33 cellular contexts compared by ENCODE assay signal in the genomic region with DNA sequence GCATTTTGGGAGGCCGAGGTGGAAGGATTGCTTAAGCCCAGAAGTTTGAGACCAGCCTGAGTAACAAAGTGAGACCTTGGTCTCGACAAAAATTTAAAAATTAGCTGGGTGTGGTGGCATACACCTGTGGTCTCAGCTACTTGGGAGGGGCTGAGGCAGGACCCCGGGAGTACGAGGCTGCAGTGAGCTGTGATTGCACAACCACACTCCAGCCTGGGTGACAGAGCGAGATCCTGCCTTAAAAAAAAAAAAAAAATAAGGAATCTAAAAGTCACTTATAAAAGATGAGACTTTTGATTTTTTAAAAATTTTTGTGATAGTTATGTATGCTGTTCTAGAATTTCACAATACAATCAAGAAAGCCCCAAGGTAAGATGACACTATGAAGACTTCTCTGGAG.
"Had no signal": no experiment of that assay in that cellular context is flagged by ENCODE, and none has a peak within 500 bp of the region (broad histone marks: within the 10 kb centered on the region; RNA-seq: fewer than 3 reads in every experiment).

No MANE protein-coding gene starts in this region.

- DNase-seq: activated effector memory CD4-positive, alpha-beta T cell treated with anti-CD3 and anti-CD28 coated beads, Interleukin-2, amount 50 U/mL, for 16 hours; activated effector memory CD4-positive, alpha-beta T cell treated with Interleukin-2 at 50 U/mL for 16 hours; activated gamma-delta T cell; activated gamma-delta T cell treated with Interleukin-2 at 50 U/mL for 16 hours; activated naive CD4-positive, alpha-beta T cell; activated naive CD4-positive, alpha-beta T cell treated with anti-CD3 and anti-CD28 coated beads for 36 hours; activated naive CD4-positive, alpha-beta T cell treated with anti-CD3 and anti-CD28 coated beads, Interleukin-2, amount 10 ng/mL, durations not matched to agents 7 days and 5 days; activated naive CD4-positive, alpha-beta T cell treated with anti-CD3 and anti-CD28 coated beads, Interleukin-2, amount 50 U/mL, for 16 hours; activated naive CD4-positive, alpha-beta T cell treated with Interleukin-2 at 50 U/mL for 16 hours; activated naive CD8-positive, alpha-beta T cell treated with anti-CD3 and anti-CD28 coated beads for 36 hours; activated naive CD8-positive, alpha-beta T cell treated with anti-CD3 and anti-CD28 coated beads, Interleukin-2, amount 10 ng/mL, durations not matched to agents 7 days and 5 days; activated naive CD8-positive, alpha-beta T cell treated with anti-CD3 and anti-CD28 coated beads, Interleukin-2, amount 50 U/mL, for 24 hours; activated T-cell treated with anti-CD3 and anti-CD28 coated beads, Interleukin-2, amount 50 U/mL, for 1 hour; activated T-cell treated with anti-CD3 and anti-CD28 coated beads, Interleukin-2, amount 50 U/mL, for 24 hours; activated T-cell treated with anti-CD3 and anti-CD28 coated beads, Interleukin-2, amount 50 U/mL, for 4 hours; activated T-cell treated with anti-CD3 and anti-CD28 coated beads, Interleukin-2, amount 50 U/mL, for 48 hours; activated T-cell treated with anti-CD3 and anti-CD28 coated beads, Interleukin-2, amount 50 U/mL, for 72 hours; adrenal gland; amniotic stem cell; amygdala; anterior cingulate cortex; body of pancreas; brain microvascular endothelial cell; caudate nucleus; central memory CD4-positive, alpha-beta T cell; cerebellar nuclear complex had no signal

- H3K27ac ChIP-seq: adrenal gland, ascending aorta, body of pancreas, brain microvascular endothelial cell, breast epithelium, cardiac muscle cell had no signal

- FAIRE-seq: astrocyte, bronchial epithelial cell had no signal

- H3K27me3 ChIP-seq: adrenal gland, ascending aorta, body of pancreas, brain microvascular endothelial cell, breast epithelium, cardiac muscle cell had no signal

- H3K36me3 ChIP-seq: adrenal gland, ascending aorta, brain microvascular endothelial cell, breast epithelium, cardiac muscle cell had no signal

- ATAC-seq: activated naive CD4-positive, alpha-beta T cell treated with anti-CD3 and anti-CD28 coated beads, Interleukin-2, amount 50 U/mL, for 72 hours; activated naive CD8-positive, alpha-beta T cell treated with anti-CD3 and anti-CD28 coated beads, Interleukin-2, amount 50 U/mL, for 24 hours; activated T-cell treated with anti-CD3 and anti-CD28 coated beads, Interleukin-2, amount 50 U/mL, for 4 hours; activated T-cell treated with anti-CD3 and anti-CD28 coated beads, Interleukin-2, amount 50 U/mL, for 72 hours; activated T-helper 17 cell treated with anti-CD3 and anti-CD28 coated beads, Interleukin-2, amount 50 U/mL, for 72 hours; body of pancreas had no signal

- H3K4me1 ChIP-seq: adrenal gland, ascending aorta, body of pancreas, breast epithelium had no signal

- H3K4me3 ChIP-seq: adrenal gland, ascending aorta, body of pancreas, breast epithelium, cardiac muscle cell had no signal

- H3K9me3 ChIP-seq: adrenal gland, ascending aorta, breast epithelium had no signal
